Comparison of ENCODE assay signal across 18 cellular contexts in the genomic region with DNA sequence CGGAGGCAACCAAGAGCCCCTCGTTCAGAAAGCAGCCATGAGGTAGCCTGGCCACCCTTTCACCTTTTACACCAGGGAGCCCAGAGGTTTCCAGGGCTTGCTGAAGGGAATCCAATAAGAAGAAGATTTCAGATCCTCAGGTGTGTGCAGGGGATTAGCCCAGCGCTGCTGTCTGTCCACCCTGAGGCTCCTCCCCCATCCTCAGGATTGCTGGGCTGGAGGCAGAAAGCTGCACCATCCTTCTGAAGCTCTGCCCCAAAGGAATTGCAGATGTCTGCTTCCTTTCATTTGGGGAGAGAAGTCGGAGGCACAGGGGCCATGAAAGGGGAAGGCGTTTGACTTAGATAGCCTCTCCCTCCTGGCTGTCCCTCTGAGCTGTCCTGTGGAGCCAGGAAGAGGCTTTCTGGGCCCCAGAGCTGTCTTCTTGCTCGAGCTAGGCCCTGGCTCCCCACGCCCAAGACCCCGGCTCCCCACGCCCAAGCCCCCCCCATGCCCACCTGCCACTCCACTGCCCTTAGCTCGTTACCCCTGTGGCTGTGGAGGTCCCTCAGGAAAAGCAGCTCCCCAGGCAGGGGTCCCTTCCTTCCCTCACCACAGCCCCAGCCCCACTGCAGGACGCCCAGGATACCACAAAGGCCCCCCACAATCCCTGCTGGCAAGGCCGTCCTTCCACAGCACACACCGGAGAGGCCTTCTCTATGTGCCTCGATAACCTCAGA.
"Had no signal": no experiment of that assay in that cellular context is flagged by ENCODE, and none has a peak within 500 bp of the region (broad histone marks: within the 10 kb centered on the region; RNA-seq: fewer than 3 reads in every experiment).

No MANE protein-coding gene starts in this region.

- DNase-seq: activated CD4-positive, alpha-beta T cell treated with anti-CD3 and anti-CD28 coated beads, Interleukin-2, amount 50 U/mL, for 1 hour; amniotic stem cell; body of pancreas; cortex of kidney; effector memory CD8-positive, alpha-beta T cell; kidney glomerular epithelial cell; midbrain; naive B cell; stimulated activated CD4-positive, alpha-beta T cell treated with anti-CD3 and anti-CD28 coated beads, Interleukin-15, amount 100 ng/mL, for 24 hours; stimulated activated CD4-positive, alpha-beta T cell treated with anti-CD3 and anti-CD28 coated beads, Interleukin-4, amount 100 ng/mL, for 24 hours; stomach; T-helper 2 cell; uterus had no signal

- H3K4me1 Mint-ChIP-seq: activated naive CD4-positive, alpha-beta T cell treated with anti-CD3 and anti-CD28 coated beads, Interleukin-2, amount 50 U/mL, for 24 hours; central memory CD8-positive, alpha-beta T cell; naive B cell had no signal

- H3K9me3 Mint-ChIP-seq: activated naive CD4-positive, alpha-beta T cell treated with anti-CD3 and anti-CD28 coated beads, Interleukin-2, amount 50 U/mL, for 24 hours; activated T-helper 2 cell treated with anti-CD3 and anti-CD28 coated beads, Interferon-gamma antibody, Interleukin-2, Interleukin-4, amounts not matched to agents 10 μg/mL and 5 μg/mL and 100 μg/mL, durations not matched to agents 14 hours and 24 hours and 36 hours; central memory CD8-positive, alpha-beta T cell; effector memory CD8-positive, alpha-beta T cell had no signal

- H3K4me1 ChIP-seq: body of pancreas, psoas muscle, stomach had no signal

- H3K27ac Mint-ChIP-seq: activated naive CD4-positive, alpha-beta T cell treated with anti-CD3 and anti-CD28 coated beads, Interleukin-2, amount 50 U/mL, for 24 hours; activated T-helper 2 cell treated with anti-CD3 and anti-CD28 coated beads, Interferon-gamma antibody, Interleukin-2, Interleukin-4, amounts not matched to agents 10 μg/mL and 5 μg/mL and 100 μg/mL, durations not matched to agents 14 hours and 24 hours and 36 hours; effector memory CD8-positive, alpha-beta T cell; naive B cell had no signal

- H3K4me3 Mint-ChIP-seq: activated naive CD4-positive, alpha-beta T cell treated with anti-CD3 and anti-CD28 coated beads, Interleukin-2, amount 50 U/mL, for 24 hours; central memory CD8-positive, alpha-beta T cell; effector memory CD8-positive, alpha-beta T cell; naive B cell had no signal

- H3K36me3 Mint-ChIP-seq: activated naive CD4-positive, alpha-beta T cell treated with anti-CD3 and anti-CD28 coated beads, Interleukin-2, amount 50 U/mL, for 24 hours; naive B cell had no signal

- ATAC-seq: body of pancreas; effector memory CD8-positive, alpha-beta T cell; psoas muscle had no signal

- H3K4me3 ChIP-seq: body of pancreas, psoas muscle, stomach, uterus had no signal

- H3K9me3 ChIP-seq: body of pancreas, neutrophil, psoas muscle, stomach, uterus had no signal

- H3K27ac ChIP-seq: body of pancreas, neutrophil, psoas muscle, stomach, uterus had no signal

- H3K27me3 ChIP-seq: body of pancreas, neutrophil, uterus had no signal

- H3K36me3 ChIP-seq: neutrophil, stomach, uterus had no signal
